ENCODE assay signal across 12 cellular contexts in genomic region chr17:38425744-38426143, GRCh38. TPM values are rescaled to one million over a fixed set of nuclear protein-coding genes. Genes with fewer than 3 reads are reported as not detected.
DNase-seq lines count a peak whose midpoint lies in the region; ATAC-seq and TF ChIP-seq lines count a peak whose summit lies in the region.
"Had no signal": no experiment of that assay in that cellular context is flagged by ENCODE, and none has a peak within 500 bp of the region (broad histone marks: within the 10 kb centered on the region; RNA-seq: fewer than 3 reads in every experiment).

No MANE protein-coding gene starts in this region.

- no TSS peak for BruUV-seq in Calu3 (replicated peaks; lab: Mats Ljungman, UMichigan)

- peaks cover 16% of the 10 kb centered on the region for H4K20me1 ChIP-seq in osteoblast (ENCODE audit: insufficient read depth, low read length)

- H3K9me3 ChIP-seq in gastroesophageal sphincter (no peaks in the 10 kb centered on the region), osteoblast (ENCODE audit: low read depth, low read length) (no peaks in the 10 kb centered on the region)
- H3K9me3 ChIP-seq: adrenal gland had no signal

- no peak overlapping the region for H3K4me3 ChIP-seq in gastroesophageal sphincter
- H3K4me3 ChIP-seq in osteoblast (ENCODE audit: insufficient read depth, low read length): no peak overlapping the region
- H3K4me3 ChIP-seq: adrenal gland had no signal

- intact Hi-C loops in Calu3 (cut with micrococcal nuclease; ENCODE audit: unreplicated experiment): no loop called here

- H3K4me1 ChIP-seq in gastroesophageal sphincter (peaks cover 9 to 94% (median 34%) of the 10 kb centered on the region in 3 donors), osteoblast (ENCODE audit: insufficient read depth, low read length) (peaks cover 41% of the 10 kb centered on the region)

- H3K27me3 ChIP-seq in gastroesophageal sphincter: no peaks in the 10 kb centered on the region
- H3K27me3 ChIP-seq in osteoblast (ENCODE audit: insufficient read depth, low read length): no peaks in the 10 kb centered on the region
- H3K27me3 ChIP-seq: adrenal gland had no signal

- H3K79me2 ChIP-seq in osteoblast (ENCODE audit: insufficient read depth, low read length): peaks cover 38% of the 10 kb centered on the region

- no peaks in the 10 kb centered on the region for H3K9me3 Mint-ChIP-seq in Calu3 (ENCODE audit: low read depth, unreplicated experiment)

- peak; percentile 5; the same call in 1 of the 3 replicates for ATAC-seq in SK-N-SH treated with all-trans-retinoic acid at 6 μM for 48 hours
- ATAC-seq in gastroesophageal sphincter: peak; percentile 15
- ATAC-seq in GM21381 (IDR thresholded peaks at IDR 0.05; ENCODE audit: unreplicated experiment): no peak
- no peak for ATAC-seq in GM21360 (IDR thresholded peaks at IDR 0.05; ENCODE audit: unreplicated experiment)

- no peak overlapping the region for H3K27ac Mint-ChIP-seq in Calu3 (ENCODE audit: unreplicated experiment)

- no peak overlapping the region for H3K4me2 ChIP-seq in osteoblast (ENCODE audit: insufficient read depth, low read length)

- WGBS in gastroesophageal sphincter (ENCODE audit: low coverage in 1 of 2), 2 donors: 51 to 52% methylated on average over 8 of the region's 9 CpGs

- TF ChIP-seq CTCF in gastroesophageal sphincter (IDR thresholded peaks at IDR 0.05) (no peak), osteoblast (IDR thresholded peaks at IDR 0.05; ENCODE audit: extremely low read depth, low read depth, low read length) (no peak), Calu3 (IDR thresholded peaks at IDR 0.05; ENCODE audit: unreplicated experiment) (no peak)

- TF ChIP-seq EP300 in gastroesophageal sphincter (IDR thresholded peaks at IDR 0.05): no peak

- peaks cover 79% of the 10 kb centered on the region for H3K27me3 Mint-ChIP-seq in Calu3 (ENCODE audit: unreplicated experiment)

- H3K36me3 ChIP-seq in gastroesophageal sphincter: no peaks in the 10 kb centered on the region
- H3K36me3 ChIP-seq in osteoblast (ENCODE audit: insufficient read depth, low read length): no peaks in the 10 kb centered on the region
- H3K36me3 ChIP-seq: adrenal gland had no signal

- H3K27ac ChIP-seq in gastroesophageal sphincter (peak overlapping the region; percentile 26 to 96 (median 82)), osteoblast (ENCODE audit: low read depth, low read length) (no peak overlapping the region)

- peaks cover 14% of the 10 kb centered on the region for H3K4me1 Mint-ChIP-seq in Calu3 (ENCODE audit: low read depth, unreplicated experiment)

- DNase-seq in A172 (ENCODE audit: low spot score): peak; percentile 49
- peak; percentile 83 for DNase-seq in osteoblast (ENCODE audit: insufficient read length, low spot score, missing footprints)
- DNase-seq in AML-193 (lab: John Stamatoyannopoulos, UW): no peak
- DNase-seq in Calu3: no peak
- DNase-seq: DMS53, MM.1S, NCI-H2227 treated with DMSO at 0.1 percent for 48 hours had no signal

- no peak for TF ChIP-seq POLR2A in gastroesophageal sphincter (IDR thresholded peaks at IDR 0.05)

- H3K36me3 Mint-ChIP-seq in Calu3 (ENCODE audit: insufficient read depth, unreplicated experiment): peaks cover 24% of the 10 kb centered on the region

- H2AFZ ChIP-seq in osteoblast (ENCODE audit: low read length): peak overlapping the region; percentile 25

- no peak overlapping the region for H3K4me3 Mint-ChIP-seq in Calu3 (ENCODE audit: low read depth, unreplicated experiment)

- CTCF ChIA-PET in Calu3 (lab: Charles Lee): interaction anchor here (0.5 to 1.1 kb wide), 9 partner anchors 11 to 1202 kb away, joined by 3 to 8 read pairs (median 5); partner anchors contain the start of gene SRCIN1

TF ChIP-seq in SK-N-SH treated with all-trans-retinoic acid at 6 μM for 48 hours, 23 proteins besides CTCF, POLR2A, EP300 and RAD21:
- TF ChIP-seq CSRNP3 (CRISPR knock-in tag; IDR thresholded peaks at IDR 0.05): no peak
- no peak for TF ChIP-seq ISL1 (CRISPR knock-in tag; IDR thresholded peaks at IDR 0.05)
- TF ChIP-seq ZNF8 (CRISPR knock-in tag; IDR thresholded peaks at IDR 0.05): no peak
- no peak for TF ChIP-seq GLIS3 (CRISPR knock-in tag; IDR thresholded peaks at IDR 0.05)
- TF ChIP-seq ARNTL (CRISPR knock-in tag; IDR thresholded peaks at IDR 0.05; ENCODE audit: borderline replicate concordance, low read depth): no peak

RNA-seq across cellular contexts. Expression of gene ARHGAP23, which starts 2.5 kb away (rescaled TPM):
- 48.9 and 68.6 TPM in 2 replicates for total RNA-seq in A172 (2014; rRNA removed; shearing (Covaris generic))
- 100 to 1,000 TPM in 1 of 4 donors, 10 to 100 TPM in 3; 45.3 to 132 (median 82.8) TPM for total RNA-seq in gastroesophageal sphincter
- total RNA-seq in osteoblast: 47.0 and 49.8 TPM in 2 replicates
- total RNA-seq in Calu3 (2022): 140 and 304 TPM in 2 replicates

Comparison
In these comparisons a context has a peak if more than half of its experiments do, and no peak if none do; other contexts are left out.
1. DNase-seq: peak in A172 (single experiment) and osteoblast (single experiment); none in AML-193 (0 of 2) and Calu3 (single experiment).
2. ATAC-seq: peak in SK-N-SH treated with all-trans-retinoic acid at 6 μM for 48 hours (single experiment) and gastroesophageal sphincter (single experiment); none in GM21381 (single experiment) and GM21360 (single experiment).